Comparison of ENCODE assay signal across 9 cellular contexts in the genomic region with DNA sequence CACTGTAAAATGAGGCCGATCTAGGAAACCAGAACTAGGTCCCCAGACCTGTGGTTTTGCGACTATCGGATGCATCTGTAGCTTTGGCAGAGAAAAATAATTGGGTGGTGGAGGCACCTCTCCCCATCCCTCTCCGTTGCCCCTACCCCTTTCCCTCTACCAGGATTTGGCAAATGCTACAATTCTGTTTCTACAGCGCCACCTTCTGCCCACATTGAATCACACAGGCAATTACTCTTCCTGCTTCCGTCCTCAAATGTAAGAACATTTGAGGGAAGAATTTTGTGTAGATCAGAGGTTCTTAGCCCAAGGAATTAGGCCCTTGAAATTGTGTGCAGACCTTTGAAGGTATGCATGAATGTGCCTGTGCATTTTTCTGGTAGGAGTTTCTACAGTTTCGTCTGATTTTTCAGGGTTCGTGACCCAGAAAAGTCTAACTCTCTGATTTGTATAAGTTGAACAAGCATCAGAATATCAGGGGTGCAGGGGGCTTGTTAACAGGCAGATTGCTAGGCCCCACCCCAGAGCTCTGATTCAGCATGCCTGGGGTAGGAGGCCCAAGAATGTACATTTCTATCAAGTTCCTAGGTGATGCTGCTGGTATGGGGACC. TPM values are rescaled to one million over a fixed set of nuclear protein-coding genes. Genes with fewer than 3 reads are reported as not detected.
DNase-seq lines count a peak whose midpoint lies in the region; ATAC-seq and TF ChIP-seq lines count a peak whose summit lies in the region.
"Had no signal": no experiment of that assay in that cellular context is flagged by ENCODE, and none has a peak within 500 bp of the region (broad histone marks: within the 10 kb centered on the region; RNA-seq: fewer than 3 reads in every experiment).

No MANE protein-coding gene starts in this region.

- H3K4me2 ChIP-seq in GM23338 = no peak overlapping the region

- peak; percentile 90 to 95 for TF ChIP-seq CTCF in GM23338 (conservative IDR thresholded peaks at IDR 0.05; ENCODE audit: low read depth in 2 of 2)
- peak; percentile 80 for TF ChIP-seq CTCF in upper lobe of right lung (IDR thresholded peaks at IDR 0.05)

- H3K4me1 Mint-ChIP-seq in GM23338 = peaks cover 25% of the 10 kb centered on the region
- H3K4me1 Mint-ChIP-seq in naive thymus-derived CD4-positive, alpha-beta T cell = peaks cover 10 to 18% (median 14%) of the 10 kb centered on the region in 7 donors

- POLR2A ChIA-PET in naive thymus-derived CD4-positive, alpha-beta T cell (lab: Charles Lee) = interaction anchor here (1.5 kb wide), 1 partner anchor 644 kb away, joined by 4 read pairs; no protein-coding TSS in a partner anchor

- DNase-seq in Ammon's horn (ENCODE audit: low spot score) (peak; percentile 81), GM23338 (ENCODE audit: low spot score) (peak; percentile 86), NCI-H526 treated with DMSO at 0.1 percent for 48 hours (lab: John Stamatoyannopoulos, UW) (peak; percentile 17), epidermal melanocyte (ENCODE audit: insufficient read length, low spot score) (peak; percentile 42), upper lobe of right lung (peak; percentile 18), posterior vena cava (ENCODE audit: low spot score) (no peak)
- peak; percentile 54 to 68 for DNase-seq in activated CD4-positive, alpha-beta T cell treated with anti-CD3 and anti-CD28 coated beads, Interleukin-2, amount 50 U/mL, for 48 hours
- peak in 8 of 9 donors; percentile 16 to 56 (median 52) for DNase-seq in naive thymus-derived CD4-positive, alpha-beta T cell

- peak; percentile 51 for ATAC-seq in GM23338
- ATAC-seq in naive thymus-derived CD4-positive, alpha-beta T cell = peak; percentile 48
- ATAC-seq in upper lobe of right lung = peak; percentile 52

- H3K9me2 ChIP-seq in GM23338 (ENCODE audit: insufficient read depth) = no peaks in the 10 kb centered on the region

- no peaks in the 10 kb centered on the region for H3K79me2 ChIP-seq in GM23338 (replicated peaks; ENCODE audit: insufficient read depth)

- H3K36me3 ChIP-seq in GM23338 (ENCODE audit: insufficient read depth) (no peaks in the 10 kb centered on the region), upper lobe of right lung (no peaks in the 10 kb centered on the region)
- H3K36me3 ChIP-seq in naive thymus-derived CD4-positive, alpha-beta T cell (ENCODE audit: control insufficient read depth in 2 of 3, insufficient read depth in 3 of 3, low read length in 3 of 3) = no peaks in the 10 kb centered on the region

- H3K27ac ChIP-seq in GM23338 (ENCODE audit: low read depth) (no peak overlapping the region), upper lobe of right lung (no peak overlapping the region)
- H3K27ac ChIP-seq in naive thymus-derived CD4-positive, alpha-beta T cell (ENCODE audit: low read depth, low read length) = no peak overlapping the region

- H3K9me3 ChIP-seq in naive thymus-derived CD4-positive, alpha-beta T cell (ENCODE audit: control insufficient read depth in 2 of 3, low read length in 3 of 3) = no peaks in the 10 kb centered on the region
- H3K9me3 ChIP-seq in upper lobe of right lung = no peaks in the 10 kb centered on the region

- H3K27ac Mint-ChIP-seq in GM23338 = no peak overlapping the region
- H3K27ac Mint-ChIP-seq in naive thymus-derived CD4-positive, alpha-beta T cell = no peak overlapping the region

- H3K36me3 Mint-ChIP-seq in GM23338 (ENCODE audit: low read depth) = no peaks in the 10 kb centered on the region
- H3K36me3 Mint-ChIP-seq in naive thymus-derived CD4-positive, alpha-beta T cell = no peaks in the 10 kb centered on the region

- H3K27me3 ChIP-seq in GM23338 (ENCODE audit: insufficient read depth) (peaks cover 73% of the 10 kb centered on the region), upper lobe of right lung (no peaks in the 10 kb centered on the region)
- no peaks in the 10 kb centered on the region for H3K27me3 ChIP-seq in naive thymus-derived CD4-positive, alpha-beta T cell (ENCODE audit: control insufficient read depth in 2 of 2, insufficient read depth in 2 of 2, low read length in 2 of 2)

- H2AFZ ChIP-seq in GM23338 = no peak overlapping the region

- intact Hi-C loops in naive thymus-derived CD4-positive, alpha-beta T cell (cut with micrococcal nuclease) = loop anchor here (1.0 to 10.0 kb wide), 3 partner anchors 76 to 645 kb away; a partner anchor contains a TSS
- intact Hi-C loops in upper lobe of right lung (cut with DNase I) (loop anchor here (10.0 kb wide), 1 partner anchor 72 kb away; no protein-coding TSS in a partner anchor), posterior vena cava (cut with DNase I) (loop anchor here in 1 of 2 donors (2.0 kb wide), 1 partner anchor 76 kb away; no protein-coding TSS in a partner anchor)

- peaks cover 41% of the 10 kb centered on the region for H3K27me3 Mint-ChIP-seq in GM23338 (ENCODE audit: insufficient read depth, low read depth, poor library complexity)
- peaks cover 0 to 25% (median 16%) of the 10 kb centered on the region in 5 donors for H3K27me3 Mint-ChIP-seq in naive thymus-derived CD4-positive, alpha-beta T cell

- H3K4me1 ChIP-seq in GM23338 (ENCODE audit: insufficient read depth) (peaks cover 11% of the 10 kb centered on the region), upper lobe of right lung (no peaks in the 10 kb centered on the region)
- H3K4me1 ChIP-seq in naive thymus-derived CD4-positive, alpha-beta T cell (ENCODE audit: control insufficient read depth in 2 of 2, insufficient read depth in 2 of 2, low read length in 2 of 2) = peaks cover 0 to 4% of the 10 kb centered on the region in 2 donors

- no peaks in the 10 kb centered on the region for H3F3A ChIP-seq in GM23338 (replicated peaks; ENCODE audit: low read depth)

- H3K4me3 ChIP-seq in GM23338 (no peak overlapping the region), upper lobe of right lung (no peak overlapping the region)
- H3K4me3 ChIP-seq in naive thymus-derived CD4-positive, alpha-beta T cell (ENCODE audit: low read length) = no peak overlapping the region

- no peaks in the 10 kb centered on the region for H4K20me1 ChIP-seq in GM23338 (replicated peaks; ENCODE audit: insufficient read depth)

- H3K9me3 Mint-ChIP-seq in GM23338 = no peaks in the 10 kb centered on the region
- no peaks in the 10 kb centered on the region for H3K9me3 Mint-ChIP-seq in naive thymus-derived CD4-positive, alpha-beta T cell

- H3K4me3 Mint-ChIP-seq in GM23338 = no peak overlapping the region; the same call in 2 of the 3 replicates
- peak overlapping the region in 1 of 10 donors; percentile 28 for H3K4me3 Mint-ChIP-seq in naive thymus-derived CD4-positive, alpha-beta T cell

- CTCF ChIA-PET in naive thymus-derived CD4-positive, alpha-beta T cell (lab: Charles Lee) = interaction anchor here (1.0 to 3.5 kb wide), 12 partner anchors 15 to 644 kb away, joined by 3 to 16 read pairs (median 4); a partner anchor contains a TSS

TF ChIP-seq in GM23338, 12 proteins besides CTCF, POLR2A, EP300 and RAD21:
- TF ChIP-seq POLR2AphosphoS5 (IDR thresholded peaks at IDR 0.05; ENCODE audit: low read depth) = no peak
- peak; percentile 19 for TF ChIP-seq EZH2 (IDR thresholded peaks at IDR 0.05; ENCODE audit: low read depth, unreplicated experiment)
- TF ChIP-seq EZH2phosphoT487 (IDR thresholded peaks at IDR 0.05; ENCODE audit: unreplicated experiment) = no peak

RNA-seq across cellular contexts. Expression of a gene that starts 11.2 kb away (rescaled TPM):
- total RNA-seq in GM23338 (2014; rRNA removed; shearing (Covaris generic)) = not detected in 2 replicates
- not detected in 2 replicates for polyA plus RNA-seq in GM23338 (2016; fragmentation: Nextera tagmentation; extraction: Ambion mirVana)
- not detected for total RNA-seq in naive thymus-derived CD4-positive, alpha-beta T cell
- not detected for polyA plus RNA-seq in naive thymus-derived CD4-positive, alpha-beta T cell
- total RNA-seq in upper lobe of right lung (2.1 TPM), posterior vena cava (1 to 10 TPM in 1 of 2 donors, under 1 TPM in 1; 0.48 to 1.4 TPM)
- total RNA-seq: mononuclear cell had no signal

RNA-seq across cellular contexts. Expression of a gene that starts 31.5 kb away (rescaled TPM):
- 0.73 and 1.3 TPM in 2 replicates for total RNA-seq in GM23338 (2014; rRNA removed; shearing (Covaris generic))
- polyA plus RNA-seq in GM23338 (2016; fragmentation: Nextera tagmentation; extraction: Ambion mirVana) = 0.32 and 0.59 TPM in 2 replicates
- total RNA-seq in naive thymus-derived CD4-positive, alpha-beta T cell = 1 to 10 TPM in 1 of 5 experiments, under 1 TPM in 3, not detected in 1; 0.21 to 1.5 (median 0.63) TPM
- polyA plus RNA-seq in naive thymus-derived CD4-positive, alpha-beta T cell = not detected
- total RNA-seq in upper lobe of right lung (0.38 TPM), posterior vena cava (1 to 10 TPM; 1.4 to 2.3 TPM)

RNA-seq across cellular contexts. Expression of a gene that starts 46.6 kb away (rescaled TPM):
- 0.31 TPM in 1 of 2 replicates, not detected in the other for total RNA-seq in GM23338 (2014; rRNA removed; shearing (Covaris generic))
- polyA plus RNA-seq in GM23338 (2016; fragmentation: Nextera tagmentation; extraction: Ambion mirVana) = not detected in 2 replicates
- total RNA-seq in naive thymus-derived CD4-positive, alpha-beta T cell = not detected
- not detected for polyA plus RNA-seq in naive thymus-derived CD4-positive, alpha-beta T cell
- total RNA-seq in upper lobe of right lung (0.93 TPM), posterior vena cava (1 to 10 TPM in 1 of 2 donors, under 1 TPM in 1; 0.57 to 1.4 TPM)
- total RNA-seq: mononuclear cell had no signal

RNA-seq across cellular contexts. Expression of a gene that starts 47.7 kb away (rescaled TPM):
- total RNA-seq in GM23338 (2014; rRNA removed; shearing (Covaris generic)) = 17.5 and 22.8 TPM in 2 replicates
- polyA plus RNA-seq in GM23338 (2016; fragmentation: Nextera tagmentation; extraction: Ambion mirVana) = 5.7 and 6.0 TPM in 2 replicates
- 10 to 100 TPM; 33.2 to 66.3 (median 56.4) TPM for total RNA-seq in naive thymus-derived CD4-positive, alpha-beta T cell
- 10 to 100 TPM; 35.6 to 44.4 TPM for polyA plus RNA-seq in naive thymus-derived CD4-positive, alpha-beta T cell
- total RNA-seq in upper lobe of right lung = 63.1 TPM
- 10 to 100 TPM; 44.3 to 50.4 TPM for total RNA-seq in posterior vena cava
